ENCODE assay signal across 8 cellular contexts in genomic region chr15:70097337-70098169, GRCh38. TPM values are rescaled to one million over a fixed set of nuclear protein-coding genes. Genes with fewer than 3 reads are reported as not detected.
A peak's percentile ranks its signal among the peaks of the same experiment; 100 is the strongest.
DNase-seq lines count a peak whose midpoint lies in the region; ATAC-seq lines count a peak whose summit lies in the region.

Gene TLE3 (minus strand): TSS chr15:70097917. CDS start chr15:70096798, 1,119 bp downstream.

- H3K4me3 Mint-ChIP-seq in CD8-positive, alpha-beta memory T cell = peak within 1 kb of the TSS; percentile 95 to 100 (median 98)

- ATAC-seq in GM19463 (IDR thresholded peaks at IDR 0.05; ENCODE audit: unreplicated experiment) = peak; percentile 51

- peaks cover 0 to 3% (median 0%) of the 10 kb centered on the region in 5 donors for H3K9me3 Mint-ChIP-seq in CD8-positive, alpha-beta memory T cell

- peak within 1 kb of the TSS; percentile 85 for H3K27ac ChIP-seq in CD8-positive, alpha-beta memory T cell (ENCODE audit: low read depth, low read length)

- CTCF ChIA-PET in CD8-positive, alpha-beta memory T cell (lab: Charles Lee) = interaction anchor here (0.7 to 2.0 kb wide), 16 partner anchors 18 to 619 kb away, joined by 3 to 7 read pairs (median 4); no protein-coding TSS in a partner anchor

- peaks cover 4 to 21% of the 10 kb centered on the region in 2 donors for H3K27me3 Mint-ChIP-seq in CD8-positive, alpha-beta memory T cell

- H3K27ac Mint-ChIP-seq in CD8-positive, alpha-beta memory T cell = peak within 1 kb of the TSS; percentile 90 to 100 (median 98)

- POLR2A ChIA-PET in CD8-positive, alpha-beta memory T cell (lab: Charles Lee) = interaction anchor here (0.6 to 3.0 kb wide), 17 partner anchors 38 to 644 kb away, joined by 3 to 14 read pairs (median 8); partner anchors contain the start of gene RPLP1

- H3K36me3 Mint-ChIP-seq in CD8-positive, alpha-beta memory T cell = peaks cover 0 to 40% (median 4%) of the 10 kb centered on the region in 3 donors

- no peaks in the 10 kb centered on the region for H3K27me3 ChIP-seq in CD8-positive, alpha-beta memory T cell (ENCODE audit: insufficient read depth, low read length, poor library complexity, severe bottlenecking)

- peaks cover 48 to 64% (median 54%) of the 10 kb centered on the region in 3 donors for H3K4me1 Mint-ChIP-seq in CD8-positive, alpha-beta memory T cell

- peak; percentile 94 to 99 (median 97) for DNase-seq in CD8-positive, alpha-beta memory T cell
- DNase-seq in HS-27A (ENCODE audit: low read depth) (peak; percentile 95), NK-92 (lab: John Stamatoyannopoulos, UW; ENCODE audit: unreplicated experiment) (peak; percentile 92), lung microvascular endothelial cell (ENCODE audit: low read depth in 2 of 2) (peak; percentile 99)
- DNase-seq in activated CD8-positive, alpha-beta memory T cell treated with anti-CD3 and anti-CD28 coated beads for 24 hours = peak; percentile 98
- DNase-seq in effector CD8-positive, alpha-beta T cell (lab: John Stamatoyannopoulos, UW) = peak; percentile 97
- DNase-seq in stimulated activated CD8-positive, alpha-beta memory T cell treated with anti-CD3 and anti-CD28 coated beads, Interleukin-12 subunit alpha, Interleukin-12 subunit beta, amount 100 ng/mL, for 1 hour (ENCODE audit: low read depth) = peak; percentile 95

- H3K9me3 ChIP-seq in CD8-positive, alpha-beta memory T cell (ENCODE audit: low read length) = no peaks in the 10 kb centered on the region

- H3K4me1 ChIP-seq in CD8-positive, alpha-beta memory T cell (ENCODE audit: insufficient read depth, low read length) = peaks cover 62% of the 10 kb centered on the region

- no peaks in the 10 kb centered on the region for H3K36me3 ChIP-seq in CD8-positive, alpha-beta memory T cell (ENCODE audit: insufficient read depth, low read length)

- H3K4me3 ChIP-seq in CD8-positive, alpha-beta memory T cell (ENCODE audit: low read length) = peak within 1 kb of the TSS; percentile 86

RNA-seq across cellular contexts. Expression of gene TLE3, which starts in this region (rescaled TPM):
- total RNA-seq in CD8-positive, alpha-beta memory T cell = 10 to 100 TPM; 73.1 to 76.5 TPM
- polyA plus RNA-seq in CD8-positive, alpha-beta memory T cell = 19.4 TPM
- total RNA-seq in lung microvascular endothelial cell = 8.3 and 13.3 TPM in 2 replicates

Comparison
In these comparisons a context has a peak if more than half of its experiments do, and no peak if none do; other contexts are left out.
1. Peak in every context shown above with its lines: DNase-seq, ATAC-seq, H3K4me3 ChIP-seq and H3K27ac ChIP-seq.